In genomic region chr19:46713781-46714522, GRCh38 we compare ENCODE assay signal across 1 cellular context.
TF ChIP-seq lines count a peak whose summit lies in the region.

No MANE protein-coding gene starts in this region.

TF ChIP-seq in HepG2, 621 proteins besides CTCF, POLR2A, EP300 and RAD21 (continues in another document):
- no peak for TF ChIP-seq NCOA5 (CRISPR knock-in tag; IDR thresholded peaks at IDR 0.05)
- TF ChIP-seq SOX13 (IDR thresholded peaks at IDR 0.05), result no peak
- TF ChIP-seq SOX13 (CRISPR knock-in tag; conservative IDR thresholded peaks at IDR 0.05 in 1 of 2, IDR thresholded peaks at IDR 0.05 in 1 of 2), result peak in 1 of 2 experiments; percentile 40; a peak in 1 of 4 replicates
- TF ChIP-seq ZNF83 (CRISPR knock-in tag; IDR thresholded peaks at IDR 0.05; ENCODE audit: borderline replicate concordance), result 0 out of 2 replicates have a peak, but pooled peaks have one; percentile 20
- no peak; the same call in 1 of the 2 replicates for TF ChIP-seq ZNF138 (CRISPR knock-in tag; IDR thresholded peaks at IDR 0.05; ENCODE audit: low read depth)
- no peak for TF ChIP-seq CREBL2 (CRISPR knock-in tag; IDR thresholded peaks at IDR 0.05; ENCODE audit: borderline replicate concordance)
- TF ChIP-seq MYC (CRISPR knock-in tag; IDR thresholded peaks at IDR 0.05; ENCODE audit: borderline replicate concordance), result 0 out of 2 replicates have a peak, but pooled peaks have one; percentile 24
- peak; percentile 87 for TF ChIP-seq PATZ1 (CRISPR knock-in tag; IDR thresholded peaks at IDR 0.05)
- TF ChIP-seq MAZ (IDR thresholded peaks at IDR 0.05; ENCODE audit: borderline replicate concordance, low read depth, low read length), result peak; percentile 24; the same call in 1 of the 2 replicates
- peak; percentile 75; the same call in 1 of the 2 replicates for TF ChIP-seq MAZ (CRISPR knock-in tag; IDR thresholded peaks at IDR 0.05; ENCODE audit: low read depth)
- no peak for TF ChIP-seq AGO1 (IDR thresholded peaks at IDR 0.05; ENCODE audit: low read depth, low read length, poor library complexity, severe bottlenecking)
- no peak for TF ChIP-seq MED13 (CRISPR knock-in tag; IDR thresholded peaks at IDR 0.05)
- TF ChIP-seq KAT8 (CRISPR knock-in tag; IDR thresholded peaks at IDR 0.05), result peak; percentile 82
- peak; percentile 70; the same call in 1 of the 2 replicates for TF ChIP-seq ADNP (CRISPR knock-in tag; IDR thresholded peaks at IDR 0.05)
- no peak for TF ChIP-seq KDM4B (CRISPR knock-in tag; IDR thresholded peaks at IDR 0.05)
- TF ChIP-seq GABPB1 (CRISPR knock-in tag; IDR thresholded peaks at IDR 0.05), result peak; percentile 91
- 0 out of 2 replicates have a peak, but pooled peaks have one; percentile 44 for TF ChIP-seq KLF6 (CRISPR knock-in tag; IDR thresholded peaks at IDR 0.05)
- TF ChIP-seq PRDM10 (CRISPR knock-in tag; IDR thresholded peaks at IDR 0.05; ENCODE audit: low read depth), result peak; percentile 42; the same call in 1 of the 2 replicates
- TF ChIP-seq POLR2AphosphoS5 (IDR thresholded peaks at IDR 0.05; ENCODE audit: low read depth, low read length), result peak; percentile 65
- no peak; the same call in 1 of the 2 replicates for TF ChIP-seq ZSCAN9 (CRISPR knock-in tag; IDR thresholded peaks at IDR 0.05; ENCODE audit: borderline replicate concordance)
- TF ChIP-seq ZKSCAN5 (CRISPR knock-in tag; IDR thresholded peaks at IDR 0.05), result no peak
- no peak for TF ChIP-seq TEAD2 (CRISPR knock-in tag; IDR thresholded peaks at IDR 0.05)
- no peak for TF ChIP-seq SRSF4 (IDR thresholded peaks at IDR 0.05; ENCODE audit: low read depth, low read length, poor library complexity, severe bottlenecking)
- TF ChIP-seq ZNF609 (CRISPR knock-in tag; IDR thresholded peaks at IDR 0.05; ENCODE audit: borderline replicate concordance), result peak; percentile 54; the same call in 1 of the 2 replicates
- TF ChIP-seq POGZ (CRISPR knock-in tag; IDR thresholded peaks at IDR 0.05), result 0 out of 2 replicates have a peak, but pooled peaks have one; percentile 39
- TF ChIP-seq ZNF552 (CRISPR knock-in tag; IDR thresholded peaks at IDR 0.05; ENCODE audit: borderline replicate concordance), result no peak
- peak; percentile 25 for TF ChIP-seq SRSF1 (optimal IDR thresholded peaks at IDR 0.05; ENCODE audit: low read depth, low read length)
- peak; percentile 71; the same call in 1 of the 2 replicates for TF ChIP-seq KDM5A (IDR thresholded peaks at IDR 0.05; ENCODE audit: borderline replicate concordance, low read length)
- TF ChIP-seq FOSL2 (CRISPR knock-in tag; IDR thresholded peaks at IDR 0.05), result peak; percentile 29; the same call in 1 of the 2 replicates
- TF ChIP-seq ASH2L (IDR thresholded peaks at IDR 0.05; ENCODE audit: insufficient read length, low read depth, low read length), result peak; percentile 28
- no peak for TF ChIP-seq ATF6 (CRISPR knock-in tag; conservative IDR thresholded peaks at IDR 0.05)
- TF ChIP-seq SIN3A (IDR thresholded peaks at IDR 0.05; ENCODE audit: borderline replicate concordance, low read depth, low read length), result peak; percentile 59; the same call in 1 of the 2 replicates
- TF ChIP-seq ARHGAP35 (CRISPR knock-in tag; IDR thresholded peaks at IDR 0.05; ENCODE audit: borderline replicate concordance), result no peak
- no peak for TF ChIP-seq SCMH1 (CRISPR knock-in tag; IDR thresholded peaks at IDR 0.05; ENCODE audit: borderline replicate concordance)
- peak; percentile 74; the same call in 1 of the 2 replicates for TF ChIP-seq ARID4A (CRISPR knock-in tag; IDR thresholded peaks at IDR 0.05; ENCODE audit: borderline replicate concordance)
- TF ChIP-seq ZNF777 (CRISPR knock-in tag; IDR thresholded peaks at IDR 0.05), result peak; percentile 68; the same call in 1 of the 2 replicates
- 0 out of 2 replicates have a peak, but pooled peaks have one; percentile 45 for TF ChIP-seq PCBP1 (IDR thresholded peaks at IDR 0.05; ENCODE audit: borderline replicate concordance, low read depth, low read length)
- peak; percentile 85; the same call in 1 of the 2 replicates for TF ChIP-seq ZBTB7A (CRISPR knock-in tag; IDR thresholded peaks at IDR 0.05)
- TF ChIP-seq ZNF616 (CRISPR knock-in tag; IDR thresholded peaks at IDR 0.05; ENCODE audit: low read depth), result no peak
- TF ChIP-seq, protein P1, sequence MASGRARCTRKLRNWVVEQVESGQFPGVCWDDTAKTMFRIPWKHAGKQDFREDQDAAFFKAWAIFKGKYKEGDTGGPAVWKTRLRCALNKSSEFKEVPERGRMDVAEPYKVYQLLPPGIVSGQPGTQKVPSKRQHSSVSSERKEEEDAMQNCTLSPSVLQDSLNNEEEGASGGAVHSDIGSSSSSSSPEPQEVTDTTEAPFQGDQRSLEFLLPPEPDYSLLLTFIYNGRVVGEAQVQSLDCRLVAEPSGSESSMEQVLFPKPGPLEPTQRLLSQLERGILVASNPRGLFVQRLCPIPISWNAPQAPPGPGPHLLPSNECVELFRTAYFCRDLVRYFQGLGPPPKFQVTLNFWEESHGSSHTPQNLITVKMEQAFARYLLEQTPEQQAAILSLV (CRISPR knock-in tag; IDR thresholded peaks at IDR 0.05; ENCODE audit: borderline replicate concordance), result peak; percentile 33; the same call in 1 of the 2 replicates
- TF ChIP-seq SNAPC2 (CRISPR knock-in tag; IDR thresholded peaks at IDR 0.05), result peak; percentile 33; the same call in 1 of the 2 replicates
- no peak for TF ChIP-seq EHMT2 (IDR thresholded peaks at IDR 0.05; ENCODE audit: borderline replicate concordance, low read depth, low read length)
- no peak for TF ChIP-seq ZNF446 (CRISPR knock-in tag; IDR thresholded peaks at IDR 0.05)
- TF ChIP-seq ZFP36 (IDR thresholded peaks at IDR 0.05; ENCODE audit: borderline replicate concordance, low read depth, low read length, partially characterized antibody), result peak; percentile 99
- TF ChIP-seq NFE2L1 (CRISPR knock-in tag; IDR thresholded peaks at IDR 0.05; ENCODE audit: borderline replicate concordance), result no peak
- peak; percentile 14 for TF ChIP-seq HNRNPK (IDR thresholded peaks at IDR 0.05; ENCODE audit: low read depth, low read length, poor library complexity, severe bottlenecking)
